In genomic region chr14:71354801-71355200, GRCh38 we compare ENCODE assay signal across 16 cellular contexts. TPM values are rescaled to one million over a fixed set of nuclear protein-coding genes. Genes with fewer than 3 reads are reported as not detected.
DNase-seq lines count a peak whose midpoint lies in the region; TF ChIP-seq lines count a peak whose summit lies in the region.
"Had no signal": no experiment of that assay in that cellular context is flagged by ENCODE, and none has a peak within 500 bp of the region (broad histone marks: within the 10 kb centered on the region; RNA-seq: fewer than 3 reads in every experiment).

No MANE protein-coding gene starts in this region.

- no peak for TF ChIP-seq CTCF in ascending aorta (IDR thresholded peaks at IDR 0.05)
- no peak for TF ChIP-seq CTCF in sigmoid colon (IDR thresholded peaks at IDR 0.05)
- TF ChIP-seq CTCF in GM13976 (IDR thresholded peaks at IDR 0.05; ENCODE audit: borderline replicate concordance, control extremely low read depth, extremely low read depth, insufficient read depth, missing control alignments): no peak

- H3K27me3 ChIP-seq in GM23248 (replicated peaks; ENCODE audit: insufficient read depth) (no peaks in the 10 kb centered on the region), ascending aorta (no peaks in the 10 kb centered on the region), sigmoid colon (no peaks in the 10 kb centered on the region)
- H3K27me3 ChIP-seq: cardiac muscle cell had no signal

- H3K4me1 ChIP-seq in GM23248 (ENCODE audit: insufficient read depth) (peaks cover 27% of the 10 kb centered on the region), ascending aorta (peaks cover 0 to 20% of the 10 kb centered on the region in 2 donors), sigmoid colon (peaks cover 0 to 59% (median 47%) of the 10 kb centered on the region in 4 donors)

- TF ChIP-seq POLR2A in sigmoid colon (IDR thresholded peaks at IDR 0.05): no peak

- no peak overlapping the region for H2AFZ ChIP-seq in GM23248

- peak overlapping the region; percentile 68 for H3K4me2 ChIP-seq in GM23248 (ENCODE audit: unreplicated experiment)

- in situ Hi-C loops in GM23248 (cut with MboI): no loop called here
- in situ Hi-C loops in GM13976 (cut with MboI; ENCODE audit: low sequenced_read_pairs, unreplicated experiment): no loop called here

- no peaks in the 10 kb centered on the region for H3K27me3 Mint-ChIP-seq in T-helper 2 cell treated with Interferon-gamma antibody and Interleukin-4, amounts not matched to agents 5 μg/mL and 100 μg/mL, for 36 hours (ENCODE audit: low read depth)
- H3K27me3 Mint-ChIP-seq: stimulated activated naive CD8-positive, alpha-beta T cell treated with anti-CD3 and anti-CD28 coated beads, Interleukin-15, amount 100 ng/mL, for 72 hours had no signal

- H3F3A ChIP-seq in GM23248 (ENCODE audit: insufficient read depth): peaks cover 22% of the 10 kb centered on the region; the same call in 1 of the 2 replicates

- H3K27ac ChIP-seq in GM23248 (peak overlapping the region; percentile 57; the same call in 1 of the 2 replicates), ascending aorta (peak overlapping the region; percentile 60 to 74), sigmoid colon (peak overlapping the region; percentile 62 to 80 (median 72))
- H3K27ac ChIP-seq: C4-2B had no signal

- DNase-seq in GM23248 (peak; percentile 32), ascending aorta (ENCODE audit: low spot score in 2 of 2) (no peak), iPS-NIHi11 (ENCODE audit: low spot score) (peak; percentile 41), sigmoid colon (no peak), NCI-H748 treated with DMSO at 0.1 percent for 48 hours (lab: John Stamatoyannopoulos, UW) (no peak), SKM-1 (lab: John Stamatoyannopoulos, UW; ENCODE audit: unreplicated experiment) (no peak), GM13976 (ENCODE audit: low spot score) (no peak)
- DNase-seq in T-helper 2 cell treated with Interferon-gamma antibody and Interleukin-4, amounts not matched to agents 5 μg/mL and 100 μg/mL, for 36 hours (ENCODE audit: low spot score): no peak
- DNase-seq: activated CD8-positive, alpha-beta memory T cell treated with anti-CD3 and anti-CD28 coated beads for 24 hours; NCI-H1417; NCI-H69; SHP77; stimulated activated CD4-positive, alpha-beta T cell treated with anti-CD3 and anti-CD28 coated beads, Interleukin-4, amount 100 ng/mL, for 24 hours; stimulated activated naive CD8-positive, alpha-beta T cell treated with anti-CD3 and anti-CD28 coated beads, Interleukin-15, amount 100 ng/mL, for 72 hours had no signal

- H3K27ac Mint-ChIP-seq in T-helper 2 cell treated with Interferon-gamma antibody and Interleukin-4, amounts not matched to agents 5 μg/mL and 100 μg/mL, for 36 hours: no peak overlapping the region
- H3K27ac Mint-ChIP-seq: stimulated activated naive CD8-positive, alpha-beta T cell treated with anti-CD3 and anti-CD28 coated beads, Interleukin-15, amount 100 ng/mL, for 72 hours had no signal

- H3K4me1 Mint-ChIP-seq in T-helper 2 cell treated with Interferon-gamma antibody and Interleukin-4, amounts not matched to agents 5 μg/mL and 100 μg/mL, for 36 hours (ENCODE audit: low read depth): peaks cover 24% of the 10 kb centered on the region

- H3K4me3 Mint-ChIP-seq in T-helper 2 cell treated with Interferon-gamma antibody and Interleukin-4, amounts not matched to agents 5 μg/mL and 100 μg/mL, for 36 hours: no peak overlapping the region
- H3K4me3 Mint-ChIP-seq: stimulated activated naive CD8-positive, alpha-beta T cell treated with anti-CD3 and anti-CD28 coated beads, Interleukin-15, amount 100 ng/mL, for 72 hours had no signal

- peaks cover 35% of the 10 kb centered on the region for H3K36me3 Mint-ChIP-seq in T-helper 2 cell treated with Interferon-gamma antibody and Interleukin-4, amounts not matched to agents 5 μg/mL and 100 μg/mL, for 36 hours (ENCODE audit: low read depth)

- no peaks in the 10 kb centered on the region for H3K9me2 ChIP-seq in GM23248 (ENCODE audit: insufficient read depth)

- H3K79me2 ChIP-seq in GM23248 (ENCODE audit: insufficient read depth): peaks cover 100% of the 10 kb centered on the region

- no peaks in the 10 kb centered on the region for H4K20me1 ChIP-seq in GM23248 (ENCODE audit: insufficient read depth)

- H3K36me3 ChIP-seq in GM23248 (ENCODE audit: low read depth) (no peaks in the 10 kb centered on the region), ascending aorta (no peaks in the 10 kb centered on the region), sigmoid colon (no peaks in the 10 kb centered on the region)
- H3K36me3 ChIP-seq: cardiac muscle cell had no signal

- no peak overlapping the region for H3K9ac ChIP-seq in GM23248

- WGBS in GM23248 (ENCODE audit: low coverage in 1 of 2, low lambda C conversion rate in 2 of 2, missing lambda C conversion rate in 2 of 2), 2 experiments: 83 to 84% methylated on average over 5 of the region's 5 CpGs
- 85 to 93% methylated on average over 5 of the region's 5 CpGs for WGBS in sigmoid colon, 2 donors

- intact Hi-C loops in ascending aorta (cut with DNase I): loop anchor here (1.0 kb wide), 1 partner anchor 34 kb away; the partner anchor contains the start of gene SIPA1L1
- intact Hi-C loops in sigmoid colon (cut with DNase I): no loop called here

- H3K9me3 Mint-ChIP-seq in T-helper 2 cell treated with Interferon-gamma antibody and Interleukin-4, amounts not matched to agents 5 μg/mL and 100 μg/mL, for 36 hours: peaks cover 22% of the 10 kb centered on the region

- H3K4me3 ChIP-seq in GM23248: no peak overlapping the region
- no peak overlapping the region for H3K4me3 ChIP-seq in ascending aorta
- H3K4me3 ChIP-seq in sigmoid colon: peak overlapping the region in 1 of 4 donors; percentile 5
- H3K4me3 ChIP-seq: cardiac muscle cell had no signal

- TF ChIP-seq EP300 in sigmoid colon (IDR thresholded peaks at IDR 0.05): no peak

- H3K9me3 ChIP-seq in GM23248 (ENCODE audit: low read depth): no peaks in the 10 kb centered on the region
- H3K9me3 ChIP-seq in ascending aorta: no peaks in the 10 kb centered on the region
- no peaks in the 10 kb centered on the region for H3K9me3 ChIP-seq in sigmoid colon

RNA-seq across cellular contexts. Expression of gene SIPA1L1, which starts 34.5 kb away (rescaled TPM):
- 56.3 and 69.3 TPM in 2 replicates for total RNA-seq in GM23248 (2014; rRNA removed; shearing (Covaris generic))
- polyA plus RNA-seq in GM23248 (2016; fragmentation: Nextera tagmentation; extraction: Ambion mirVana) (63.7 and 67.0 TPM in 2 replicates), sigmoid colon (10 to 100 TPM; 13.2 to 32.9 (median 15.5) TPM)
- total RNA-seq in ascending aorta (12.6 TPM), sigmoid colon (10 to 100 TPM; 27.1 to 50.1 (median 29.4) TPM)

Comparison
In these comparisons a context has a peak if more than half of its experiments do, and no peak if none do; other contexts are left out.
1. DNase-seq: peak in GM23248 (single experiment) and iPS-NIHi11 (single experiment); none in ascending aorta (0 of 2), sigmoid colon (single experiment), NCI-H748 treated with DMSO at 0.1 percent for 48 hours (single experiment), SKM-1 (single experiment), GM13976 (single experiment) and T-helper 2 cell treated with Interferon-gamma antibody and Interleukin-4, amounts not matched to agents 5 μg/mL and 100 μg/mL, for 36 hours (single experiment).
2. Peak in every context shown above with its lines, with median percentiles within 50 percentile points of each other: H3K27ac ChIP-seq.